In genomic region chr7:107035446-107035845, GRCh38 we compare ENCODE assay signal across 1 cellular context.
A peak's percentile ranks its signal among the peaks of the same experiment; 100 is the strongest.
TF ChIP-seq lines count a peak whose summit lies in the region.

No MANE protein-coding gene starts in this region.

TF ChIP-seq in K562, 482 proteins besides CTCF, POLR2A, EP300 and RAD21 (continued from another document):
- TF ChIP-seq RBM17 (IDR thresholded peaks at IDR 0.05; ENCODE audit: borderline replicate concordance, low read depth, low read length) (no peak), STAT5B (CRISPR knock-in tag; IDR thresholded peaks at IDR 0.05) (no peak), GABPB2 (CRISPR knock-in tag; conservative IDR thresholded peaks at IDR 0.05) (no peak), ZNF77 (CRISPR knock-in tag; IDR thresholded peaks at IDR 0.05) (no peak), ZC3H8 (IDR thresholded peaks at IDR 0.05) (no peak), HDAC6 (IDR thresholded peaks at IDR 0.05; ENCODE audit: low read depth, low read length) (no peak), SRSF3 (IDR thresholded peaks at IDR 0.05; ENCODE audit: insufficient read depth, low read length) (no peak), NONO (IDR thresholded peaks at IDR 0.05; ENCODE audit: low read depth in 2 of 2, low read length in 1 of 2) (no peak), GABPA (tag; conservative IDR thresholded peaks at IDR 0.05; ENCODE audit: low read depth) (no peak), POLR2H (tag; IDR thresholded peaks at IDR 0.05; ENCODE audit: low read depth) (no peak), ZNF717 (CRISPR knock-in tag; IDR thresholded peaks at IDR 0.05) (no peak), RBM34 (IDR thresholded peaks at IDR 0.05; ENCODE audit: borderline replicate concordance, insufficient read depth, low read length) (no peak), SIN3A (IDR thresholded peaks at IDR 0.05; ENCODE audit: borderline replicate concordance in 2 of 2, control insufficient read depth in 1 of 2, low read depth in 2 of 2, low read length in 2 of 2) (no peak), POU5F1 (IDR thresholded peaks at IDR 0.05; ENCODE audit: borderline replicate concordance, low read depth, low read length, partially characterized antibody) (no peak), ARID3B (CRISPR knock-in tag; IDR thresholded peaks at IDR 0.05; ENCODE audit: borderline replicate concordance) (no peak), PTTG1 (tag; IDR thresholded peaks at IDR 0.05; ENCODE audit: low read depth) (no peak), SRF (CRISPR knock-in tag; IDR thresholded peaks at IDR 0.05) (no peak; a peak in 1 of 4 replicates), SMAD2 (IDR thresholded peaks at IDR 0.05; ENCODE audit: low read depth, low read length) (no peak), ZNF143 (CRISPR knock-in tag; IDR thresholded peaks at IDR 0.05) (no peak), MAFK (IDR thresholded peaks at IDR 0.05; ENCODE audit: low read length) (no peak), ZNF140 (CRISPR knock-in tag; IDR thresholded peaks at IDR 0.05) (no peak), ZNF282 (CRISPR knock-in tag; IDR thresholded peaks at IDR 0.05) (no peak), YY1 (IDR thresholded peaks at IDR 0.05; ENCODE audit: borderline replicate concordance in 1 of 3, control insufficient read depth in 1 of 3, extremely low read depth in 1 of 3, insufficient read depth in 3 of 3, insufficient read length in 1 of 3, insufficient replicate concordance in 2 of 3, low read depth in 1 of 3, low read length in 2 of 3) (peak in 1 of 3 experiments; percentile 80), ZBTB12 (CRISPR knock-in tag; IDR thresholded peaks at IDR 0.05) (no peak), ELF4 (CRISPR knock-in tag; IDR thresholded peaks at IDR 0.05) (peak; percentile 82; the same call in 1 of the 2 replicates), SIN3B (IDR thresholded peaks at IDR 0.05; ENCODE audit: low read depth) (no peak), DIDO1 (tag; IDR thresholded peaks at IDR 0.05; ENCODE audit: low read depth) (no peak), RNF219 (CRISPR knock-in tag; IDR thresholded peaks at IDR 0.05) (no peak)
- TF ChIP-seq, protein P1, sequence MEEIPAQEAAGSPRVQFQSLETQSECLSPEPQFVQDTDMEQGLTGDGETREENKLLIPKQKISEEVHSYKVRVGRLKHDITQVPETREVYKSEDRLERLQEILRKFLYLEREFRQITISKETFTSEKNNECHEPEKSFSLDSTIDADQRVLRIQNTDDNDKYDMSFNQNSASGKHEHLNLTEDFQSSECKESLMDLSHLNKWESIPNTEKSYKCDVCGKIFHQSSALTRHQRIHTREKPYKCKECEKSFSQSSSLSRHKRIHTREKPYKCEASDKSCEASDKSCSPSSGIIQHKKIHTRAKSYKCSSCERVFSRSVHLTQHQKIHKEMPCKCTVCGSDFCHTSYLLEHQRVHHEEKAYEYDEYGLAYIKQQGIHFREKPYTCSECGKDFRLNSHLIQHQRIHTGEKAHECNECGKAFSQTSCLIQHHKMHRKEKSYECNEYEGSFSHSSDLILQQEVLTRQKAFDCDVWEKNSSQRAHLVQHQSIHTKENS (CRISPR knock-in tag; IDR thresholded peaks at IDR 0.05) = no peak
- TF ChIP-seq, protein P2, sequence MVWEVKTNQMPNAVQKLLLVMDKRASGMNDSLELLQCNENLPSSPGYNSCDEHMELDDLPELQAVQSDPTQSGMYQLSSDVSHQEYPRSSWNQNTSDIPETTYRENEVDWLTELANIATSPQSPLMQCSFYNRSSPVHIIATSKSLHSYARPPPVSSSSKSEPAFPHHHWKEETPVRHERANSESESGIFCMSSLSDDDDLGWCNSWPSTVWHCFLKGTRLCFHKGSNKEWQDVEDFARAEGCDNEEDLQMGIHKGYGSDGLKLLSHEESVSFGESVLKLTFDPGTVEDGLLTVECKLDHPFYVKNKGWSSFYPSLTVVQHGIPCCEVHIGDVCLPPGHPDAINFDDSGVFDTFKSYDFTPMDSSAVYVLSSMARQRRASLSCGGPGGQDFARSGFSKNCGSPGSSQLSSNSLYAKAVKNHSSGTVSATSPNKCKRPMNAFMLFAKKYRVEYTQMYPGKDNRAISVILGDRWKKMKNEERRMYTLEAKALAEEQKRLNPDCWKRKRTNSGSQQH (CRISPR knock-in tag; IDR thresholded peaks at IDR 0.05) = peak; percentile 81; the same call in 1 of the 2 replicates
